Comparison of ENCODE assay signal across 1 cellular context in genomic region chr20:56247954-56248782, GRCh38.
TF ChIP-seq lines count a peak whose summit lies in the region.

Gene MC3R (plus strand): TSS chr20:56248732. CDS start chr20:56248844, 112 bp downstream.

TF ChIP-seq in WTC11, 78 proteins besides CTCF, POLR2A, EP300 and RAD21 (continued from another document):
- TF ChIP-seq USF2 (CRISPR knock-in tag; IDR thresholded peaks at IDR 0.05): no peak
- TF ChIP-seq ZNF396 (CRISPR knock-in tag; IDR thresholded peaks at IDR 0.05; ENCODE audit: borderline replicate concordance): no peak
- no peak for TF ChIP-seq CREM (CRISPR knock-in tag; IDR thresholded peaks at IDR 0.05)
- TF ChIP-seq AFF4 (CRISPR knock-in tag; IDR thresholded peaks at IDR 0.05; ENCODE audit: borderline replicate concordance): no peak
- no peak for TF ChIP-seq E2F4 (CRISPR knock-in tag; IDR thresholded peaks at IDR 0.05; ENCODE audit: borderline replicate concordance, low read depth)
- TF ChIP-seq ELF4 (CRISPR knock-in tag; IDR thresholded peaks at IDR 0.05; ENCODE audit: low read depth): no peak
- no peak for TF ChIP-seq MAX (CRISPR knock-in tag; IDR thresholded peaks at IDR 0.05)
